8 cellular contexts compared by ENCODE assay signal in genomic region chr3:138434276-138434874, GRCh38. TPM values are rescaled to one million over a fixed set of nuclear protein-coding genes. Genes with fewer than 3 reads are reported as not detected.
DNase-seq lines count a peak whose midpoint lies in the region; ATAC-seq and TF ChIP-seq lines count a peak whose summit lies in the region.

ESYT3 (plus strand) TSS chr3:138434616; CDS start chr3:138434799, 183 bp downstream.

- peak; percentile 10 for DNase-seq in activated gamma-delta T cell treated with Interleukin-2 at 50 U/mL for 16 hours
- no peak for DNase-seq in activated gamma-delta T cell (lab: John Stamatoyannopoulos, UW)
- DNase-seq in NCI-H345 treated with DMSO at 0.1 percent for 48 hours (lab: John Stamatoyannopoulos, UW; ENCODE audit: unreplicated experiment) = peak; percentile 2
- DNase-seq in activated T-cell treated with anti-CD3 and anti-CD28 coated beads, Interleukin-2, amount 50 U/mL, for 24 hours = peak; percentile 77
- DNase-seq in fibroblast of the aortic adventitia (ENCODE audit: low read depth) = peak; percentile 34
- peak; percentile 52 for DNase-seq in myocyte (ENCODE audit: low read depth)
- peak; percentile 71 for DNase-seq in stimulated activated naive CD8-positive, alpha-beta T cell treated with anti-CD3 and anti-CD28 coated beads, Interleukin-15, Interleukin-2, amounts not matched to agents 100 U/mL and 50 U/mL, for 24 hours

- H3K36me3 Mint-ChIP-seq in activated T-cell treated with anti-CD3 and anti-CD28 coated beads, Interleukin-2, amount 50 U/mL, for 24 hours (ENCODE audit: low read depth) = no peaks in the 10 kb centered on the region

- H3K9me3 Mint-ChIP-seq in activated T-cell treated with anti-CD3 and anti-CD28 coated beads, Interleukin-2, amount 50 U/mL, for 24 hours = no peaks in the 10 kb centered on the region

- H3K4me1 Mint-ChIP-seq in activated T-cell treated with anti-CD3 and anti-CD28 coated beads, Interleukin-2, amount 50 U/mL, for 24 hours (ENCODE audit: low read depth) = peaks cover 19% of the 10 kb centered on the region

- H3K27ac Mint-ChIP-seq in activated T-cell treated with anti-CD3 and anti-CD28 coated beads, Interleukin-2, amount 50 U/mL, for 24 hours = no peak within 1 kb of the TSS

- H3K27me3 Mint-ChIP-seq in activated T-cell treated with anti-CD3 and anti-CD28 coated beads, Interleukin-2, amount 50 U/mL, for 24 hours = peaks cover 78% of the 10 kb centered on the region

- TF ChIP-seq CTCF in fibroblast of the aortic adventitia (IDR thresholded peaks at IDR 0.05; ENCODE audit: insufficient read depth, low read length) = no peak

- peak within 1 kb of the TSS; percentile 61 for H3K4me3 ChIP-seq in fibroblast of the aortic adventitia (ENCODE audit: low read depth, low read length)

- ATAC-seq in stimulated activated naive CD8-positive, alpha-beta T cell treated with anti-CD3 and anti-CD28 coated beads, Interleukin-15, Interleukin-2, amounts not matched to agents 100 U/mL and 50 U/mL, for 24 hours = peak; percentile 92
- ATAC-seq in GM18517 (IDR thresholded peaks at IDR 0.05; ENCODE audit: unreplicated experiment) = no peak

- H3K4me3 Mint-ChIP-seq in activated T-cell treated with anti-CD3 and anti-CD28 coated beads, Interleukin-2, amount 50 U/mL, for 24 hours = peak within 1 kb of the TSS; percentile 75

RNA-seq across cellular contexts. Expression of gene ESYT3, which starts in this region (rescaled TPM):
- 0.27 and 0.65 TPM in 2 replicates for total RNA-seq in fibroblast of the aortic adventitia (ENCODE audit: low replicate concordance)
- total RNA-seq in myocyte = 1.7 and 2.8 TPM in 2 replicates
- polyA plus RNA-seq in myocyte (2012) = 8.6 TPM

Comparison
In these comparisons a context has a peak if more than half of its experiments do, and no peak if none do; other contexts are left out.
1. Peak in DNase-seq and H3K4me3 ChIP-seq in fibroblast of the aortic adventitia; RNA of the gene not detected or under 1 TPM.